ENCODE assay signal across 8 cellular contexts in genomic region chr1:228083871-228084278, GRCh38. TPM values are rescaled to one million over a fixed set of nuclear protein-coding genes. Genes with fewer than 3 reads are reported as not detected.
A peak's percentile ranks its signal among the peaks of the same experiment; 100 is the strongest.
DNase-seq lines count a peak whose midpoint lies in the region; ATAC-seq and TF ChIP-seq lines count a peak whose summit lies in the region.

No MANE protein-coding gene starts in this region.

- H3K4me2 ChIP-seq in mesenchymal stem cell (ENCODE audit: low read length, poor library complexity, severe bottlenecking), result peak overlapping the region; percentile 85

- H3K27ac Mint-ChIP-seq in central memory CD8-positive, alpha-beta T cell (ENCODE audit: low read depth), result peak overlapping the region; percentile 94

- H2AK5ac ChIP-seq in mesenchymal stem cell (ENCODE audit: low read length, severe bottlenecking), result no peak overlapping the region

- H3K27ac ChIP-seq in KOPT-K1 (ENCODE audit: low read depth, low read length, poor library complexity, severe bottlenecking) (peak overlapping the region; percentile 97), mesenchymal stem cell (ENCODE audit: low read length, poor library complexity, severe bottlenecking) (peak overlapping the region; percentile 69), vagina (peak overlapping the region; percentile 100)

- H3K4me3 ChIP-seq in mesenchymal stem cell (ENCODE audit: insufficient read depth in 1 of 2, low read depth in 1 of 2, low read length in 2 of 2) (peak overlapping the region; percentile 95 to 96), vagina (peak overlapping the region; percentile 91 to 99)

- H3K14ac ChIP-seq in mesenchymal stem cell (ENCODE audit: low read length in 2 of 2), result peak overlapping the region in 1 of 2 experiments; percentile 99

- no peaks in the 10 kb centered on the region for H3K9me3 Mint-ChIP-seq in central memory CD8-positive, alpha-beta T cell

- peaks cover 72% of the 10 kb centered on the region for H3K4me1 Mint-ChIP-seq in central memory CD8-positive, alpha-beta T cell

- no peak overlapping the region for H2AFZ ChIP-seq in mesenchymal stem cell (ENCODE audit: low read depth, low read length)

- no peak for ATAC-seq in central memory CD8-positive, alpha-beta T cell (replicated peaks; ENCODE audit: extremely low read depth, poor library complexity, severe bottlenecking)
- no peak for ATAC-seq in GM21515 (IDR thresholded peaks at IDR 0.05; ENCODE audit: unreplicated experiment)

- peak overlapping the region in 1 of 2 experiments; percentile 75 for H2BK12ac ChIP-seq in mesenchymal stem cell (ENCODE audit: low read length in 2 of 2)

- H2BK15ac ChIP-seq in mesenchymal stem cell (ENCODE audit: low read depth, poor library complexity, severe bottlenecking), result no peak overlapping the region

- H3K4ac ChIP-seq in mesenchymal stem cell (ENCODE audit: low read depth in 1 of 2, low read length in 2 of 2), result peak overlapping the region in 1 of 2 experiments; percentile 100

- no peak for TF ChIP-seq CTCF in vagina (IDR thresholded peaks at IDR 0.05)

- peak overlapping the region in 1 of 2 experiments; percentile 95 for H3K23ac ChIP-seq in mesenchymal stem cell (ENCODE audit: low read length in 2 of 2)

- H3K4me3 Mint-ChIP-seq in central memory CD8-positive, alpha-beta T cell, result peak overlapping the region; percentile 91

- H3K9me3 ChIP-seq in KOPT-K1 (ENCODE audit: insufficient read depth, low read length, poor library complexity, severe bottlenecking), result no peaks in the 10 kb centered on the region
- no peaks in the 10 kb centered on the region for H3K9me3 ChIP-seq in mesenchymal stem cell (ENCODE audit: control insufficient read depth, low read length)
- no peaks in the 10 kb centered on the region for H3K9me3 ChIP-seq in vagina

- peak overlapping the region; percentile 80 to 96 for H3K18ac ChIP-seq in mesenchymal stem cell (ENCODE audit: low read depth in 1 of 2, low read length in 2 of 2)

- DNase-seq in AML-193 (lab: John Stamatoyannopoulos, UW), result peak; percentile 6 to 33
- no peak for DNase-seq in central memory CD8-positive, alpha-beta T cell (ENCODE audit: low spot score in 2 of 2)
- peak; percentile 56 for DNase-seq in mesenchymal stem cell
- DNase-seq in vagina (ENCODE audit: extremely low spot score in 2 of 2), result no peak
- no peak for DNase-seq in NCI-H446 (lab: John Stamatoyannopoulos, UW)
- DNase-seq in H4 (ENCODE audit: low spot score), result no peak

- peak overlapping the region; percentile 99 for H3K9ac ChIP-seq in mesenchymal stem cell (ENCODE audit: low read length)

- H3K27me3 ChIP-seq in mesenchymal stem cell (ENCODE audit: control insufficient read depth in 1 of 2, insufficient read depth in 1 of 2, low read length in 2 of 2) (no peaks in the 10 kb centered on the region), vagina (no peaks in the 10 kb centered on the region)

- no peak for TF ChIP-seq POLR2A in vagina (IDR thresholded peaks at IDR 0.05)

- no peak overlapping the region for H4K91ac ChIP-seq in mesenchymal stem cell (ENCODE audit: low read length)

- H3K36me3 ChIP-seq in KOPT-K1 (ENCODE audit: insufficient read depth, low read length) (peaks cover 48% of the 10 kb centered on the region), mesenchymal stem cell (ENCODE audit: control insufficient read depth in 1 of 2, insufficient read depth in 2 of 2, low read depth in 1 of 2, low read length in 2 of 2) (peaks cover 16 to 17% of the 10 kb centered on the region in 2 experiments), vagina (no peaks in the 10 kb centered on the region)

- H3K36me3 Mint-ChIP-seq in central memory CD8-positive, alpha-beta T cell (ENCODE audit: insufficient read depth), result peaks cover 40% of the 10 kb centered on the region

- H3K79me1 ChIP-seq in mesenchymal stem cell (replicated peaks; ENCODE audit: low read length, poor library complexity, severe bottlenecking), result peaks cover 20% of the 10 kb centered on the region

- no peak overlapping the region for H2BK120ac ChIP-seq in mesenchymal stem cell (ENCODE audit: low read depth, low read length)

- H4K8ac ChIP-seq in mesenchymal stem cell (ENCODE audit: low read length), result no peak overlapping the region

- intact Hi-C loops in vagina (cut with DNase I), result loop anchor here (10.0 kb wide), 2 partner anchors 81 to 349 kb away; partner anchors contain the start of genes IBA57, JMJD4 and SNAP47

- H3K27me3 Mint-ChIP-seq in central memory CD8-positive, alpha-beta T cell, result no peaks in the 10 kb centered on the region

- no peak overlapping the region for H2BK5ac ChIP-seq in mesenchymal stem cell (ENCODE audit: low read depth, low read length, poor library complexity, severe bottlenecking)

- H3K4me1 ChIP-seq in mesenchymal stem cell (ENCODE audit: control insufficient read depth, insufficient read depth, low read depth, low read length) (peaks cover 41% of the 10 kb centered on the region), vagina (peaks cover 75% of the 10 kb centered on the region)

- 11% methylated on average over 17 of the region's 17 CpGs for WGBS in mesenchymal stem cell

RNA-seq across cellular contexts. Expression of gene ARF1, which starts 1.4 kb away (rescaled TPM):
- polyA plus RNA-seq in mesenchymal stem cell (2013, experiment 1 of 2), result 366 TPM
- 367 TPM for polyA plus RNA-seq in mesenchymal stem cell (2013, experiment 2 of 2)
- 295 TPM for total RNA-seq in vagina
- total RNA-seq in H4 (2014; rRNA removed; shearing (Covaris generic)), result 102 and 167 TPM in 2 replicates

RNA-seq across cellular contexts. Expression of gene C1orf35, which starts 19.2 kb away (rescaled TPM):
- 10.8 TPM for polyA plus RNA-seq in mesenchymal stem cell (2013, experiment 1 of 2)
- polyA plus RNA-seq in mesenchymal stem cell (2013, experiment 2 of 2), result 11.6 TPM
- total RNA-seq in vagina, result 14.7 TPM
- 10.7 and 14.2 TPM in 2 replicates for total RNA-seq in H4 (2014; rRNA removed; shearing (Covaris generic))

RNA-seq across cellular contexts. Expression of gene MRPL55, which starts 25.2 kb away (rescaled TPM):
- 49.1 TPM for polyA plus RNA-seq in mesenchymal stem cell (2013, experiment 1 of 2)
- polyA plus RNA-seq in mesenchymal stem cell (2013, experiment 2 of 2), result 50.1 TPM
- total RNA-seq in vagina, result 73.7 TPM
- 85.3 and 97.7 TPM in 2 replicates for total RNA-seq in H4 (2014; rRNA removed; shearing (Covaris generic))

RNA-seq across cellular contexts. Expression of gene GUK1, which starts 56.2 kb away (rescaled TPM):
- 218 TPM for polyA plus RNA-seq in mesenchymal stem cell (2013, experiment 1 of 2)
- 225 TPM for polyA plus RNA-seq in mesenchymal stem cell (2013, experiment 2 of 2)
- total RNA-seq in vagina, result 299 TPM
- 185 and 196 TPM in 2 replicates for total RNA-seq in H4 (2014; rRNA removed; shearing (Covaris generic))

Comparison
In these comparisons a context has a peak if more than half of its experiments do, and no peak if none do; other contexts are left out.
1. DNase-seq: peak in AML-193 (2 of 2) and mesenchymal stem cell (single experiment); none in central memory CD8-positive, alpha-beta T cell (0 of 2), vagina (0 of 2), NCI-H446 (0 of 2) and H4 (single experiment).
2. Peak in every context shown above with its lines, with median percentiles within 50 percentile points of each other: H3K27ac ChIP-seq.